ENCODE assay signal across 9 cellular contexts in genomic region chr9:99104459-99105151, GRCh38. TPM values are rescaled to one million over a fixed set of nuclear protein-coding genes. Genes with fewer than 3 reads are reported as not detected.
DNase-seq lines count a peak whose midpoint lies in the region; ATAC-seq, FAIRE-seq and TF ChIP-seq lines count a peak whose summit lies in the region.
"Had no signal": no experiment of that assay in that cellular context is flagged by ENCODE, and none has a peak within 500 bp of the region (broad histone marks: within the 10 kb centered on the region; RNA-seq: fewer than 3 reads in every experiment).

Gene TGFBR1 (plus strand): TSS chr9:99105113. CDS start chr9:99105206, 93 bp downstream.

- no peaks in the 10 kb centered on the region for H3K9me3 ChIP-seq in colonic mucosa

- no peaks in the 10 kb centered on the region for H3K36me3 ChIP-seq in colonic mucosa

- H3K9ac ChIP-seq in colonic mucosa (ENCODE audit: low read depth in 2 of 2, low read length in 2 of 2) = peak within 1 kb of the TSS; percentile 80 to 83

- H3K4me1 Mint-ChIP-seq in activated CD4-positive, alpha-beta T cell treated with anti-CD3 and anti-CD28 coated beads, Interleukin-2, amount 10 ng/mL, durations not matched to agents 24 days and 14 days = peaks cover 53% of the 10 kb centered on the region

- intact Hi-C loops in activated CD4-positive, alpha-beta T cell treated with anti-CD3 and anti-CD28 coated beads, Interleukin-2, amount 10 ng/mL, durations not matched to agents 24 days and 14 days (cut with micrococcal nuclease) = loop anchor here (1.0 to 10.0 kb wide), 6 partner anchors 11 to 720 kb away; partner anchors contain the start of genes ALG2, NR4A3 and SEC61B
- intact Hi-C loops in colonic mucosa (cut with DNase I) = no loop called here

- FAIRE-seq in GM19239 (lab: Jason Lieb, UNC) = peak; percentile 71
- FAIRE-seq: colon had no signal

- H3K27me3 ChIP-seq in colonic mucosa = no peaks in the 10 kb centered on the region
- H3K27me3 ChIP-seq in layer of hippocampus (ENCODE audit: control insufficient read depth, insufficient read depth, low read length) = no peaks in the 10 kb centered on the region

- H3K4me3 Mint-ChIP-seq in activated CD4-positive, alpha-beta T cell treated with anti-CD3 and anti-CD28 coated beads, Interleukin-2, amount 10 ng/mL, durations not matched to agents 24 days and 14 days = peak within 1 kb of the TSS; percentile 90

- peak within 1 kb of the TSS; percentile 84 for H3K27ac Mint-ChIP-seq in activated CD4-positive, alpha-beta T cell treated with anti-CD3 and anti-CD28 coated beads, Interleukin-2, amount 10 ng/mL, durations not matched to agents 24 days and 14 days

- peak; percentile 95 for DNase-seq in Ammon's horn (ENCODE audit: low spot score)
- peak; percentile 98 for DNase-seq in GM19239 (ENCODE audit: insufficient read length, low spot score)
- DNase-seq in NCI-H524 treated with DMSO at 0.1 percent for 48 hours (lab: John Stamatoyannopoulos, UW) = peak; percentile 85
- DNase-seq in activated CD4-positive, alpha-beta T cell treated with anti-CD3 and anti-CD28 coated beads, Interleukin-2, amount 10 ng/mL, durations not matched to agents 24 days and 14 days = peak; percentile 99
- peak; percentile 92 for DNase-seq in colonic mucosa
- peak; percentile 83 to 92 for DNase-seq in stimulated activated CD4-positive, alpha-beta T cell treated with anti-CD3 and anti-CD28 coated beads, Interleukin-1b, Interleukin-23, amount 100 ng/mL, for 4 hours (ENCODE audit: low read depth in 2 of 2)

- peak; percentile 84 for ATAC-seq in HG03442 (IDR thresholded peaks at IDR 0.05; ENCODE audit: unreplicated experiment)

- no peaks in the 10 kb centered on the region for H3K27me3 Mint-ChIP-seq in activated CD4-positive, alpha-beta T cell treated with anti-CD3 and anti-CD28 coated beads, Interleukin-2, amount 10 ng/mL, durations not matched to agents 24 days and 14 days

- peak within 1 kb of the TSS; percentile 94 for H3K4me3 ChIP-seq in colonic mucosa

- no peaks in the 10 kb centered on the region for H3K9me3 Mint-ChIP-seq in activated CD4-positive, alpha-beta T cell treated with anti-CD3 and anti-CD28 coated beads, Interleukin-2, amount 10 ng/mL, durations not matched to agents 24 days and 14 days

- H3K4me1 ChIP-seq in colonic mucosa = no peaks in the 10 kb centered on the region

- no peak for TF ChIP-seq CTCF in colonic mucosa (IDR thresholded peaks at IDR 0.05)

- peaks cover 14% of the 10 kb centered on the region for H3K36me3 Mint-ChIP-seq in activated CD4-positive, alpha-beta T cell treated with anti-CD3 and anti-CD28 coated beads, Interleukin-2, amount 10 ng/mL, durations not matched to agents 24 days and 14 days (ENCODE audit: low read depth)

- H3K27ac ChIP-seq in colonic mucosa (peak within 1 kb of the TSS; percentile 88), layer of hippocampus (ENCODE audit: low read depth, low read length) (peak within 1 kb of the TSS; percentile 62)

RNA-seq across cellular contexts. Expression of gene TGFBR1, which starts in this region (rescaled TPM):
- total RNA-seq in activated CD4-positive, alpha-beta T cell treated with anti-CD3 and anti-CD28 coated beads, Interleukin-2, amount 10 ng/mL, durations not matched to agents 24 days and 14 days = 29.7 and 35.3 TPM in 2 replicates
- total RNA-seq in colonic mucosa = 10 to 100 TPM; 19.0 to 48.7 TPM

Comparison
In these comparisons a context has a peak if more than half of its experiments do, and no peak if none do; other contexts are left out.
1. Peak in every context shown above with its lines: DNase-seq, ATAC-seq, H3K4me3 ChIP-seq and H3K27ac ChIP-seq.